8 cellular contexts compared by ENCODE assay signal in genomic region chr17:82698974-82699442, GRCh38. TPM values are rescaled to one million over a fixed set of nuclear protein-coding genes. Genes with fewer than 3 reads are reported as not detected.
DNase-seq lines count a peak whose midpoint lies in the region; ATAC-seq and TF ChIP-seq lines count a peak whose summit lies in the region.

No MANE protein-coding gene starts in this region.

- peaks cover 9% of the 10 kb centered on the region for H3K4me1 Mint-ChIP-seq in activated naive CD8-positive, alpha-beta T cell (ENCODE audit: low read depth)

- peak overlapping the region; percentile 75 to 90 (median 75) for H3K4me3 ChIP-seq in liver (ENCODE audit: low read depth in 1 of 3, low read length in 3 of 3)
- H3K4me3 ChIP-seq in upper lobe of right lung: peak overlapping the region; percentile 78

- no peaks in the 10 kb centered on the region for H3K36me3 ChIP-seq in liver (ENCODE audit: control insufficient read depth in 4 of 4, insufficient read depth in 3 of 4, low read depth in 1 of 4, low read length in 3 of 4)
- no peaks in the 10 kb centered on the region for H3K36me3 ChIP-seq in upper lobe of right lung

- H3K9ac ChIP-seq in liver (ENCODE audit: low read depth in 1 of 2, low read length in 2 of 2): no peak overlapping the region

- ATAC-seq in HG02973 (IDR thresholded peaks at IDR 0.05; ENCODE audit: unreplicated experiment) (peak; percentile 25), upper lobe of right lung (no peak), HG03045 (IDR thresholded peaks at IDR 0.05; ENCODE audit: unreplicated experiment) (no peak)

- H3K27ac ChIP-seq in liver (ENCODE audit: low read depth in 1 of 2, low read length in 2 of 2) (peak overlapping the region in 1 of 2 donors; percentile 57), upper lobe of right lung (peak overlapping the region; percentile 47)

- no peak for TF ChIP-seq RAD21 in liver (IDR thresholded peaks at IDR 0.05)

- peaks cover 6% of the 10 kb centered on the region for H3K36me3 Mint-ChIP-seq in activated naive CD8-positive, alpha-beta T cell

- no peaks in the 10 kb centered on the region for H3K27me3 ChIP-seq in liver (ENCODE audit: control insufficient read depth in 4 of 4, insufficient read depth in 4 of 4, low read length in 3 of 4)
- H3K27me3 ChIP-seq in upper lobe of right lung: no peaks in the 10 kb centered on the region

- H3K9me3 ChIP-seq in liver (ENCODE audit: control insufficient read depth in 4 of 4, low read length in 3 of 4): peaks cover 0 to 6% (median 2%) of the 10 kb centered on the region in 4 donors
- H3K9me3 ChIP-seq in upper lobe of right lung: no peaks in the 10 kb centered on the region

- H3K9me3 Mint-ChIP-seq in activated naive CD8-positive, alpha-beta T cell (ENCODE audit: low read depth): peaks cover 5% of the 10 kb centered on the region

- peak; percentile 39 for DNase-seq in ELF-1 (ENCODE audit: low read depth, low spot score)
- DNase-seq in upper lobe of right lung: no peak
- DNase-seq in NCI-H345 (lab: John Stamatoyannopoulos, UW): no peak
- no peak for DNase-seq in NCI-H2029 treated with DMSO at 0.1 percent for 48 hours (lab: John Stamatoyannopoulos, UW)

- H3K4me1 ChIP-seq in liver (ENCODE audit: control insufficient read depth in 4 of 4, insufficient read depth in 4 of 4, low read length in 3 of 4) (peaks cover 10 to 25% (median 16%) of the 10 kb centered on the region in 4 donors), upper lobe of right lung (peaks cover 13% of the 10 kb centered on the region)

- intact Hi-C loops in upper lobe of right lung (cut with DNase I): no loop called here

- H3K27ac Mint-ChIP-seq in activated naive CD8-positive, alpha-beta T cell: no peak overlapping the region

- peak overlapping the region; percentile 85 for H3K4me3 Mint-ChIP-seq in activated naive CD8-positive, alpha-beta T cell

- no peak for TF ChIP-seq CTCF in liver (IDR thresholded peaks at IDR 0.05; ENCODE audit: low read depth, low read length, missing input control)
- no peak for TF ChIP-seq CTCF in upper lobe of right lung (IDR thresholded peaks at IDR 0.05)

- WGBS in liver: 7% methylated on average over 45 of the region's 45 CpGs

- no peaks in the 10 kb centered on the region for H3K27me3 Mint-ChIP-seq in activated naive CD8-positive, alpha-beta T cell

TF ChIP-seq in liver, 16 proteins besides CTCF, POLR2A, EP300 and RAD21:
- no peak for TF ChIP-seq HNF4A (conservative IDR thresholded peaks at IDR 0.05)
- TF ChIP-seq, protein P1, sequence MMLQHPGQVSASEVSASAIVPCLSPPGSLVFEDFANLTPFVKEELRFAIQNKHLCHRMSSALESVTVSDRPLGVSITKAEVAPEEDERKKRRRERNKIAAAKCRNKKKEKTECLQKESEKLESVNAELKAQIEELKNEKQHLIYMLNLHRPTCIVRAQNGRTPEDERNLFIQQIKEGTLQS (IDR thresholded peaks at IDR 0.05): no peak
- no peak for TF ChIP-seq SP1 (IDR thresholded peaks at IDR 0.05)
- no peak for TF ChIP-seq EGR1 (IDR thresholded peaks at IDR 0.05; ENCODE audit: low read depth in 2 of 2)
- TF ChIP-seq MAX (IDR thresholded peaks at IDR 0.05): no peak
- TF ChIP-seq GABPA (IDR thresholded peaks at IDR 0.05 in 1 of 2, conservative IDR thresholded peaks at IDR 0.05 in 1 of 2): no peak
- no peak for TF ChIP-seq REST (IDR thresholded peaks at IDR 0.05)
- TF ChIP-seq RXRA (IDR thresholded peaks at IDR 0.05): no peak
- TF ChIP-seq FOXA2 (IDR thresholded peaks at IDR 0.05): no peak
- TF ChIP-seq JUND (IDR thresholded peaks at IDR 0.05): no peak
- no peak for TF ChIP-seq NR2F2 (IDR thresholded peaks at IDR 0.05)
- no peak for TF ChIP-seq TAF1 (conservative IDR thresholded peaks at IDR 0.05)

RNA-seq across cellular contexts. Expression of gene RAB40B, which starts 0.5 kb away (rescaled TPM):
- total RNA-seq in liver (1 to 10 TPM; 2.9 to 9.6 TPM), upper lobe of right lung (11.5 TPM)
- 10 to 100 TPM; 11.4 to 12.1 TPM for polyA plus RNA-seq in liver

RNA-seq across cellular contexts. Expression of gene FN3KRP, which starts 17.5 kb away (rescaled TPM):
- 10 to 100 TPM; 10.1 to 15.5 TPM for total RNA-seq in liver
- polyA plus RNA-seq in liver: 10 to 100 TPM; 10.9 to 11.2 TPM
- 21.4 TPM for total RNA-seq in upper lobe of right lung

RNA-seq across cellular contexts. Expression of gene FN3K, which starts 36.4 kb away (rescaled TPM):
- total RNA-seq in liver: 10 to 100 TPM; 18.4 to 21.5 TPM
- polyA plus RNA-seq in liver: 10 to 100 TPM; 24.4 to 28.7 TPM
- 27.4 TPM for total RNA-seq in upper lobe of right lung

RNA-seq across cellular contexts. Expression of gene WDR45B, which starts 50.8 kb away (rescaled TPM):
- total RNA-seq in liver (10 to 100 TPM; 28.2 to 40.9 TPM), upper lobe of right lung (65.1 TPM)
- 10 to 100 TPM; 25.4 to 30.2 TPM for polyA plus RNA-seq in liver

RNA-seq across cellular contexts. Expression of gene TBCD, which starts 52.9 kb away (rescaled TPM):
- total RNA-seq in liver: 10 to 100 TPM; 29.8 to 34.6 TPM
- 10 to 100 TPM; 31.5 to 42.2 TPM for polyA plus RNA-seq in liver
- 84.5 TPM for total RNA-seq in upper lobe of right lung
